Comparison of ENCODE assay signal across 1 cellular context in the genomic region with DNA sequence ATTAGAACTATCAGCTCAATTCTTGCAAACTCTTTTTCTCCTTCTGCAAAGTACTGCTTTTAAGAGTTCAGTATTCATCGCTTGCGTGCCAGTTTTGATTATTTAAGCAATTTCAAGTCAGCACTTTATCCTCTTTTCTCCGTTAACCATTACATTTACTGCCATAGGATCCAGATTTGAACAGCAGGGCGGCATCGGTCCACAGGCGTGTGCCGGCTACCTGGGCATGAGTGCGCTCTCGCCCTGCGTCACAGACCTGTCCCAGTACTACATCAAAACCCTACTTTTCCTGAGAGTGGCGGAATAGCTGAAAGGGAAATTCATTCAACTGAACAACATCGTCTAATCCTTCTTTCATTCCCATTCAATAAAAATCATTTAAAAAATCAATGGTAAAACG.
TF ChIP-seq lines count a peak whose summit lies in the region.

No MANE protein-coding gene starts in this region.

TF ChIP-seq in GM23338, 12 proteins besides CTCF, POLR2A, EP300 and RAD21 (continued from another document):
- TF ChIP-seq, protein P1, sequence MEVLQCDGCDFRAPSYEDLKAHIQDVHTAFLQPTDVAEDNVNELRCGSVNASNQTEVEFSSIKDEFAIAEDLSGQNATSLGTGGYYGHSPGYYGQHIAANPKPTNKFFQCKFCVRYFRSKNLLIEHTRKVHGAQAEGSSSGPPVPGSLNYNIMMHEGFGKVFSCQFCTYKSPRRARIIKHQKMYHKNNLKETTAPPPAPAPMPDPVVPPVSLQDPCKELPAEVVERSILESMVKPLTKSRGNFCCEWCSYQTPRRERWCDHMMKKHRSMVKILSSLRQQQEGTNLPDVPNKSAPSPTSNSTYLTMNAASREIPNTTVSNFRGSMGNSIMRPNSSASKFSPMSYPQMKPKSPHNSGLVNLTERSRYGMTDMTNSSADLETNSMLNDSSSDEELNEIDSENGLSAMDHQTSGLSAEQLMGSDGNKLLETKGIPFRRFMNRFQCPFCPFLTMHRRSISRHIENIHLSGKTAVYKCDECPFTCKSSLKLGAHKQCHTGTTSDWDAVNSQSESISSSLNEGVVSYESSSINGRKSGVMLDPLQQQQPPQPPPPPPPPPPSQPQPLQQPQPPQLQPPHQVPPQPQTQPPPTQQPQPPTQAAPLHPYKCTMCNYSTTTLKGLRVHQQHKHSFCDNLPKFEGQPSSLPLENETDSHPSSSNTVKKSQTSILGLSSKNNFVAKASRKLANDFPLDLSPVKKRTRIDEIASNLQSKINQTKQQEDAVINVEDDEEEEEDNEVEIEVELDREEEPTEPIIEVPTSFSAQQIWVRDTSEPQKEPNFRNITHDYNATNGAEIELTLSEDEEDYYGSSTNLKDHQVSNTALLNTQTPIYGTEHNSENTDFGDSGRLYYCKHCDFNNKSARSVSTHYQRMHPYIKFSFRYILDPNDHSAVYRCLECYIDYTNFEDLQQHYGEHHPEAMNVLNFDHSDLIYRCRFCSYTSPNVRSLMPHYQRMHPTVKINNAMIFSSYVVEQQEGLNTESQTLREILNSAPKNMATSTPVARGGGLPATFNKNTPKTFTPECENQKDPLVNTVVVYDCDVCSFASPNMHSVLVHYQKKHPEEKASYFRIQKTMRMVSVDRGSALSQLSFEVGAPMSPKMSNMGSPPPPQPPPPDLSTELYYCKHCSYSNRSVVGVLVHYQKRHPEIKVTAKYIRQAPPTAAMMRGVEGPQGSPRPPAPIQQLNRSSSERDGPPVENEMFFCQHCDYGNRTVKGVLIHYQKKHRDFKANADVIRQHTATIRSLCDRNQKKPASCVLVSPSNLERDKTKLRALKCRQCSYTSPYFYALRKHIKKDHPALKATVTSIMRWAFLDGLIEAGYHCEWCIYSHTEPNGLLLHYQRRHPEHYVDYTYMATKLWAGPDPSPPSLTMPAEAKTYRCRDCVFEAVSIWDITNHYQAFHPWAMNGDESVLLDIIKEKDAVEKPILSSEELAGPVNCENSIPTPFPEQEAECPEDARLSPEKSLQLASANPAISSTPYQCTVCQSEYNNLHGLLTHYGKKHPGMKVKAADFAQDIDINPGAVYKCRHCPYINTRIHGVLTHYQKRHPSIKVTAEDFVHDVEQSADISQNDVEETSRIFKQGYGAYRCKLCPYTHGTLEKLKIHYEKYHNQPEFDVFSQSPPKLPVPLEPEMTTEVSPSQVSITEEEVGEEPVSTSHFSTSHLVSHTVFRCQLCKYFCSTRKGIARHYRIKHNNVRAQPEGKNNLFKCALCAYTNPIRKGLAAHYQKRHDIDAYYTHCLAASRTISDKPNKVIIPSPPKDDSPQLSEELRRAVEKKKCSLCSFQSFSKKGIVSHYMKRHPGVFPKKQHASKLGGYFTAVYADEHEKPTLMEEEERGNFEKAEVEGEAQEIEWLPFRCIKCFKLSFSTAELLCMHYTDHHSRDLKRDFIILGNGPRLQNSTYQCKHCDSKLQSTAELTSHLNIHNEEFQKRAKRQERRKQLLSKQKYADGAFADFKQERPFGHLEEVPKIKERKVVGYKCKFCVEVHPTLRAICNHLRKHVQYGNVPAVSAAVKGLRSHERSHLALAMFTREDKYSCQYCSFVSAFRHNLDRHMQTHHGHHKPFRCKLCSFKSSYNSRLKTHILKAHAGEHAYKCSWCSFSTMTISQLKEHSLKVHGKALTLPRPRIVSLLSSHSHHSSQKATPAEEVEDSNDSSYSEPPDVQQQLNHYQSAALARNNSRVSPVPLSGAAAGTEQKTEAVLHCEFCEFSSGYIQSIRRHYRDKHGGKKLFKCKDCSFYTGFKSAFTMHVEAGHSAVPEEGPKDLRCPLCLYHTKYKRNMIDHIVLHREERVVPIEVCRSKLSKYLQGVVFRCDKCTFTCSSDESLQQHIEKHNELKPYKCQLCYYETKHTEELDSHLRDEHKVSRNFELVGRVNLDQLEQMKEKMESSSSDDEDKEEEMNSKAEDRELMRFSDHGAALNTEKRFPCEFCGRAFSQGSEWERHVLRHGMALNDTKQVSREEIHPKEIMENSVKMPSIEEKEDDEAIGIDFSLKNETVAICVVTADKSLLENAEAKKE (CRISPR knock-in tag; IDR thresholded peaks at IDR 0.05): no peak
- TF ChIP-seq STAT1 (IDR thresholded peaks at IDR 0.05; ENCODE audit: unreplicated experiment) (no peak), JUNB (IDR thresholded peaks at IDR 0.05; ENCODE audit: unreplicated experiment) (no peak), CREB1 (CRISPR knock-in tag; IDR thresholded peaks at IDR 0.05; ENCODE audit: low read depth) (no peak), EZH2phosphoT487 (IDR thresholded peaks at IDR 0.05; ENCODE audit: unreplicated experiment) (no peak), POLR2AphosphoS5 (IDR thresholded peaks at IDR 0.05; ENCODE audit: low read depth) (no peak), ZNF331 (CRISPR knock-in tag; IDR thresholded peaks at IDR 0.05; ENCODE audit: low read depth) (no peak), NANOG (IDR thresholded peaks at IDR 0.05; ENCODE audit: borderline replicate concordance) (no peak)
- TF ChIP-seq, protein P2, sequence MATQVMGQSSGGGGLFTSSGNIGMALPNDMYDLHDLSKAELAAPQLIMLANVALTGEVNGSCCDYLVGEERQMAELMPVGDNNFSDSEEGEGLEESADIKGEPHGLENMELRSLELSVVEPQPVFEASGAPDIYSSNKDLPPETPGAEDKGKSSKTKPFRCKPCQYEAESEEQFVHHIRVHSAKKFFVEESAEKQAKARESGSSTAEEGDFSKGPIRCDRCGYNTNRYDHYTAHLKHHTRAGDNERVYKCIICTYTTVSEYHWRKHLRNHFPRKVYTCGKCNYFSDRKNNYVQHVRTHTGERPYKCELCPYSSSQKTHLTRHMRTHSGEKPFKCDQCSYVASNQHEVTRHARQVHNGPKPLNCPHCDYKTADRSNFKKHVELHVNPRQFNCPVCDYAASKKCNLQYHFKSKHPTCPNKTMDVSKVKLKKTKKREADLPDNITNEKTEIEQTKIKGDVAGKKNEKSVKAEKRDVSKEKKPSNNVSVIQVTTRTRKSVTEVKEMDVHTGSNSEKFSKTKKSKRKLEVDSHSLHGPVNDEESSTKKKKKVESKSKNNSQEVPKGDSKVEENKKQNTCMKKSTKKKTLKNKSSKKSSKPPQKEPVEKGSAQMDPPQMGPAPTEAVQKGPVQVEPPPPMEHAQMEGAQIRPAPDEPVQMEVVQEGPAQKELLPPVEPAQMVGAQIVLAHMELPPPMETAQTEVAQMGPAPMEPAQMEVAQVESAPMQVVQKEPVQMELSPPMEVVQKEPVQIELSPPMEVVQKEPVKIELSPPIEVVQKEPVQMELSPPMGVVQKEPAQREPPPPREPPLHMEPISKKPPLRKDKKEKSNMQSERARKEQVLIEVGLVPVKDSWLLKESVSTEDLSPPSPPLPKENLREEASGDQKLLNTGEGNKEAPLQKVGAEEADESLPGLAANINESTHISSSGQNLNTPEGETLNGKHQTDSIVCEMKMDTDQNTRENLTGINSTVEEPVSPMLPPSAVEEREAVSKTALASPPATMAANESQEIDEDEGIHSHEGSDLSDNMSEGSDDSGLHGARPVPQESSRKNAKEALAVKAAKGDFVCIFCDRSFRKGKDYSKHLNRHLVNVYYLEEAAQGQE (IDR thresholded peaks at IDR 0.05; ENCODE audit: unreplicated experiment): no peak
